Comparison of ENCODE assay signal across 23 cellular contexts in genomic region chr14:35766700-35767082, GRCh38. TPM values are rescaled to one million over a fixed set of nuclear protein-coding genes. Genes with fewer than 3 reads are reported as not detected.
DNase-seq lines count a peak whose midpoint lies in the region; ATAC-seq and TF ChIP-seq lines count a peak whose summit lies in the region.
"Had no signal": no experiment of that assay in that cellular context is flagged by ENCODE, and none has a peak within 500 bp of the region (broad histone marks: within the 10 kb centered on the region; RNA-seq: fewer than 3 reads in every experiment).

No MANE protein-coding gene starts in this region.

- H3K4me2 ChIP-seq in trophoblast cell (ENCODE audit: low read length) = no peak overlapping the region

- H3K14ac ChIP-seq in trophoblast cell (ENCODE audit: low read length) = no peak overlapping the region

- no peak overlapping the region for H3K23ac ChIP-seq in trophoblast cell (ENCODE audit: low read length)

- no peak overlapping the region for H3K18ac ChIP-seq in trophoblast cell (ENCODE audit: low read length)

- H2BK5ac ChIP-seq in trophoblast cell (ENCODE audit: low read depth, low read length, poor library complexity) = no peak overlapping the region

- H3K27me3 ChIP-seq in CD4-positive, CD25-positive, alpha-beta regulatory T cell (ENCODE audit: control insufficient read depth, insufficient read depth, low read length) = no peaks in the 10 kb centered on the region
- H3K27me3 ChIP-seq in trophoblast cell (ENCODE audit: insufficient read depth, low read length) = no peaks in the 10 kb centered on the region
- H3K27me3 ChIP-seq: esophagus squamous epithelium had no signal

- no peaks in the 10 kb centered on the region for H3K79me2 ChIP-seq in trophoblast cell (ENCODE audit: control insufficient read depth, insufficient read depth, low read length, poor library complexity)

- no peaks in the 10 kb centered on the region for H3K9me3 Mint-ChIP-seq in CD4-positive, CD25-positive, alpha-beta regulatory T cell
- H3K9me3 Mint-ChIP-seq: activated T-helper 2 cell treated with anti-CD3 and anti-CD28 coated beads, Interferon-gamma antibody, Interleukin-2, Interleukin-4, amounts not matched to agents 10 μg/mL and 5 μg/mL and 100 μg/mL, durations not matched to agents 14 hours and 24 hours and 36 hours; T-helper 1 cell treated with Interleukin-12 subunit alpha and Interleukin-12 subunit beta and Interleukin-4 antibody, amounts not matched to agents 30 μg/mL and 1 μg/mL, for 36 hours had no signal

- no peak overlapping the region for H2AK5ac ChIP-seq in trophoblast cell (ENCODE audit: low read length)

- no peak overlapping the region for H3K4me3 ChIP-seq in CD4-positive, CD25-positive, alpha-beta regulatory T cell (ENCODE audit: low read depth, low read length)
- H3K4me3 ChIP-seq in fibroblast of villous mesenchyme (ENCODE audit: low read depth, low read length) = no peak overlapping the region
- H3K4me3 ChIP-seq in trophoblast cell (ENCODE audit: low read depth, low read length) = no peak overlapping the region
- H3K4me3 ChIP-seq: coronary artery, esophagus squamous epithelium, lung, prostate gland had no signal

- no peak overlapping the region for H4K91ac ChIP-seq in trophoblast cell (ENCODE audit: low read depth, low read length)

- DNase-seq in activated CD4-positive, CD25-positive, alpha-beta regulatory T cell treated with anti-CD3 and anti-CD28 coated beads, Interleukin-2, amount 50 U/mL, for 72 hours = no peak
- peak in 1 of 3 donors; percentile 70 for DNase-seq in CD4-positive, CD25-positive, alpha-beta regulatory T cell
- peak; percentile 3 for DNase-seq in M059J (ENCODE audit: low read depth)
- peak; percentile 8 for DNase-seq in fibroblast of villous mesenchyme (ENCODE audit: low read depth)
- DNase-seq in AG08395 (ENCODE audit: low spot score) = no peak
- DNase-seq in NCI-H1417 treated with DMSO at 0.1 percent for 48 hours (lab: John Stamatoyannopoulos, UW) = no peak
- DNase-seq in trophoblast cell = no peak
- DNase-seq: 8988T; activated CD8-positive, alpha-beta memory T cell treated with anti-CD3 and anti-CD28 coated beads for 24 hours; EL; esophagus squamous epithelium; kidney; NCI-H1417; NCI-H2107; NCI-H510A; NK-92 treated with Interleukin-12 subunit alpha and Interleukin-12 subunit beta, amount 100 ng/mL, for 24 hours had no signal

- peak; percentile 61 to 87 for ATAC-seq in activated CD4-positive, CD25-positive, alpha-beta regulatory T cell treated with anti-CD3 and anti-CD28 coated beads, Interleukin-2, amount 50 U/mL, for 24 hours
- peak; percentile 79 to 89 for ATAC-seq in CD4-positive, CD25-positive, alpha-beta regulatory T cell (ENCODE audit: low read depth in 2 of 2)
- ATAC-seq: Panc1 had no signal

- no peak overlapping the region for H3K4ac ChIP-seq in trophoblast cell (ENCODE audit: low read depth, low read length)

- H2BK12ac ChIP-seq in trophoblast cell (ENCODE audit: low read length) = no peak overlapping the region

- TF ChIP-seq CTCF in fibroblast of villous mesenchyme (IDR thresholded peaks at IDR 0.05; ENCODE audit: insufficient read depth, low read depth, low read length) = no peak

- H3K4me3 Mint-ChIP-seq in CD4-positive, CD25-positive, alpha-beta regulatory T cell = peak overlapping the region in 1 of 4 donors; percentile 41
- H3K4me3 Mint-ChIP-seq: T-helper 1 cell treated with Interleukin-12 subunit alpha and Interleukin-12 subunit beta and Interleukin-4 antibody, amounts not matched to agents 30 μg/mL and 1 μg/mL, for 36 hours had no signal

- no peaks in the 10 kb centered on the region for H3K27me3 Mint-ChIP-seq in CD4-positive, CD25-positive, alpha-beta regulatory T cell

- H3K9me3 ChIP-seq in CD4-positive, CD25-positive, alpha-beta regulatory T cell (ENCODE audit: control insufficient read depth in 2 of 2, low read length in 2 of 2) = no peaks in the 10 kb centered on the region
- no peaks in the 10 kb centered on the region for H3K9me3 ChIP-seq in trophoblast cell (ENCODE audit: insufficient read depth, low read depth, low read length)
- H3K9me3 ChIP-seq: esophagus squamous epithelium, prostate gland had no signal

- no peaks in the 10 kb centered on the region for H3K79me1 ChIP-seq in trophoblast cell (ENCODE audit: low read length)

- no CpG with 5 or more reads among the region's 2 CpGs for WGBS in trophoblast cell (ENCODE audit: extremely low coverage, insufficient coverage, insufficient read length)

- H4K12ac ChIP-seq in trophoblast cell (ENCODE audit: low read depth, low read length) = no peak overlapping the region

- no peak overlapping the region for H2BK120ac ChIP-seq in trophoblast cell (ENCODE audit: insufficient read depth, low read length, poor library complexity)

- H3K27ac Mint-ChIP-seq in CD4-positive, CD25-positive, alpha-beta regulatory T cell = peak overlapping the region in 2 of 3 donors; percentile 20 to 54
- H3K27ac Mint-ChIP-seq: activated T-helper 2 cell treated with anti-CD3 and anti-CD28 coated beads, Interferon-gamma antibody, Interleukin-2, Interleukin-4, amounts not matched to agents 10 μg/mL and 5 μg/mL and 100 μg/mL, durations not matched to agents 14 hours and 24 hours and 36 hours; T-helper 1 cell treated with Interleukin-12 subunit alpha and Interleukin-12 subunit beta and Interleukin-4 antibody, amounts not matched to agents 30 μg/mL and 1 μg/mL, for 36 hours had no signal

- peaks cover 7 to 21% (median 9%) of the 10 kb centered on the region in 4 donors for H3K4me1 Mint-ChIP-seq in CD4-positive, CD25-positive, alpha-beta regulatory T cell

- H3K36me3 Mint-ChIP-seq in CD4-positive, CD25-positive, alpha-beta regulatory T cell = peaks cover 21% of the 10 kb centered on the region

- H2AFZ ChIP-seq in trophoblast cell (ENCODE audit: insufficient read depth, low read length, poor library complexity) = no peak overlapping the region

- H3K4me1 ChIP-seq in CD4-positive, CD25-positive, alpha-beta regulatory T cell (ENCODE audit: control insufficient read depth, insufficient read depth, low read length, poor library complexity, severe bottlenecking) = peaks cover 6% of the 10 kb centered on the region
- H3K4me1 ChIP-seq in trophoblast cell (ENCODE audit: control insufficient read depth in 1 of 2, insufficient read depth in 2 of 2, low read length in 2 of 2) = peaks cover 0 to 3% of the 10 kb centered on the region in 2 experiments
- H3K4me1 ChIP-seq: esophagus squamous epithelium, prostate gland had no signal

- peaks cover 6% of the 10 kb centered on the region for H3K36me3 ChIP-seq in CD4-positive, CD25-positive, alpha-beta regulatory T cell (ENCODE audit: control insufficient read depth, insufficient read depth, low read length)
- H3K36me3 ChIP-seq in trophoblast cell (ENCODE audit: control insufficient read depth in 1 of 2, insufficient read depth in 2 of 2, low read length in 2 of 2) = no peaks in the 10 kb centered on the region
- H3K36me3 ChIP-seq: prostate gland had no signal

- H4K8ac ChIP-seq in trophoblast cell (ENCODE audit: low read depth, low read length) = no peak overlapping the region

- H3K9ac ChIP-seq in trophoblast cell (ENCODE audit: low read length) = no peak overlapping the region

- H3K27ac ChIP-seq in CD4-positive, CD25-positive, alpha-beta regulatory T cell (ENCODE audit: insufficient read depth, low read length, poor library complexity, severe bottlenecking) = no peak overlapping the region
- H3K27ac ChIP-seq in trophoblast cell (ENCODE audit: low read depth, low read length) = no peak overlapping the region
- H3K27ac ChIP-seq: coronary artery, esophagus squamous epithelium, prostate gland had no signal

RNA-seq across cellular contexts. Expression of gene RALGAPA1, which starts 42.4 kb away (rescaled TPM):
- total RNA-seq in CD4-positive, CD25-positive, alpha-beta regulatory T cell = 93.6 TPM
- polyA plus RNA-seq in CD4-positive, CD25-positive, alpha-beta regulatory T cell = 10 to 100 TPM; 14.0 to 20.8 (median 20.0) TPM
- total RNA-seq in M059J (2014; rRNA removed; shearing (Covaris generic)) = 13.4 and 16.0 TPM in 2 replicates
- total RNA-seq in fibroblast of villous mesenchyme = 42.2 and 57.9 TPM in 2 replicates
- 5.9 and 7.6 TPM in 2 replicates for polyA plus RNA-seq in trophoblast cell (2013)

RNA-seq across cellular contexts. Expression of gene BRMS1L, which starts 59.4 kb away (rescaled TPM):
- total RNA-seq in CD4-positive, CD25-positive, alpha-beta regulatory T cell = 13.3 TPM
- polyA plus RNA-seq in CD4-positive, CD25-positive, alpha-beta regulatory T cell = 1 to 10 TPM; 3.1 to 4.6 (median 3.7) TPM
- 4.1 and 5.5 TPM in 2 replicates for total RNA-seq in M059J (2014; rRNA removed; shearing (Covaris generic))
- 4.2 and 5.6 TPM in 2 replicates for total RNA-seq in fibroblast of villous mesenchyme
- 9.8 and 10.3 TPM in 2 replicates for polyA plus RNA-seq in trophoblast cell (2013)

Comparison
In these comparisons a context has a peak if more than half of its experiments do, and no peak if none do; other contexts are left out.
1. DNase-seq: peak in M059J (single experiment) and fibroblast of villous mesenchyme (single experiment); none in activated CD4-positive, CD25-positive, alpha-beta regulatory T cell treated with anti-CD3 and anti-CD28 coated beads, Interleukin-2, amount 50 U/mL, for 72 hours (single experiment), AG08395 (single experiment), NCI-H1417 treated with DMSO at 0.1 percent for 48 hours (single experiment) and trophoblast cell (0 of 2).